1 cellular context compared by ENCODE assay signal in the genomic region with DNA sequence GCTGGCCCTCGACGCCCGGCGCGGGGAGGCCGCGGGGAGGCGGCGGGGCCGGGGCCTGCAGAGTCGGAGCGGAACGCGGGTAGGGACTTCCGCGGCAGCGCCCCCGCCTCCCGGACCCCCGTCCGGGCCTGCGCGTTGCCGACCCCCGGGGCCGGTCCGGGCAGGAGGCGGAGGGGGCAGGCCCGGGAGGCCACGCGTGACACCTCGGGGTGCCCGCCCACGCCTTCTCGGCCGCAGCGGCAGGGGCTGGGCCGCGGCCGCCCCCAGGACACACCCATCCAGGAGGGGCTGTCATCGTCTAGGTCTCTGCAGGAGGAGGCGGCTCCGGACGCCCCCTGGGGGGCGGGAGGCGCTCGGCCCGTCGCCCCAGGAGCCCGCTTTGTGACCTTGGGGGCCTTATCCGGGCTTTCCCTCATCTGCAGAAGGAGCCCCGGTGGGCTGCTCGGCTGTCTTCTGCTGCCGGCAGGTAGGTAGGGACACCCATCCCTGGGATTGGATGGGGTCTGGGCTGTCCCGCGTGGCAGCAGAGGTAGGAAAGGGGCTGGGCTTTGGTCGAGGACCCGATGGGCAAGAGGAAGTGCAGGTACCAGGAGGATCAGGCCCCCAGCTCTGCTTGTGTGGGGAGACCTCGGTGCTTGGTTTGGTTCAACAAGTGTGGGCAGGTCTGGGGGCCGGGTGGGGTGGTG.
TF ChIP-seq lines count a peak whose summit lies in the region.

No MANE protein-coding gene starts in this region.

TF ChIP-seq in GM12878, 131 proteins besides CTCF, POLR2A, EP300 and RAD21 (continued from another document and continues in another):
- TF ChIP-seq, protein P1, sequence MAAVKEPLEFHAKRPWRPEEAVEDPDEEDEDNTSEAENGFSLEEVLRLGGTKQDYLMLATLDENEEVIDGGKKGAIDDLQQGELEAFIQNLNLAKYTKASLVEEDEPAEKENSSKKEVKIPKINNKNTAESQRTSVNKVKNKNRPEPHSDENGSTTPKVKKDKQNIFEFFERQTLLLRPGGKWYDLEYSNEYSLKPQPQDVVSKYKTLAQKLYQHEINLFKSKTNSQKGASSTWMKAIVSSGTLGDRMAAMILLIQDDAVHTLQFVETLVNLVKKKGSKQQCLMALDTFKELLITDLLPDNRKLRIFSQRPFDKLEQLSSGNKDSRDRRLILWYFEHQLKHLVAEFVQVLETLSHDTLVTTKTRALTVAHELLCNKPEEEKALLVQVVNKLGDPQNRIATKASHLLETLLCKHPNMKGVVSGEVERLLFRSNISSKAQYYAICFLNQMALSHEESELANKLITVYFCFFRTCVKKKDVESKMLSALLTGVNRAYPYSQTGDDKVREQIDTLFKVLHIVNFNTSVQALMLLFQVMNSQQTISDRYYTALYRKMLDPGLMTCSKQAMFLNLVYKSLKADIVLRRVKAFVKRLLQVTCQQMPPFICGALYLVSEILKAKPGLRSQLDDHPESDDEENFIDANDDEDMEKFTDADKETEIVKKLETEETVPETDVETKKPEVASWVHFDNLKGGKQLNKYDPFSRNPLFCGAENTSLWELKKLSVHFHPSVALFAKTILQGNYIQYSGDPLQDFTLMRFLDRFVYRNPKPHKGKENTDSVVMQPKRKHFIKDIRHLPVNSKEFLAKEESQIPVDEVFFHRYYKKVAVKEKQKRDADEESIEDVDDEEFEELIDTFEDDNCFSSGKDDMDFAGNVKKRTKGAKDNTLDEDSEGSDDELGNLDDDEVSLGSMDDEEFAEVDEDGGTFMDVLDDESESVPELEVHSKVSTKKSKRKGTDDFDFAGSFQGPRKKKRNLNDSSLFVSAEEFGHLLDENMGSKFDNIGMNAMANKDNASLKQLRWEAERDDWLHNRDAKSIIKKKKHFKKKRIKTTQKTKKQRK (IDR thresholded peaks at IDR 0.05; ENCODE audit: low read depth, low read length): no peak
- TF ChIP-seq CBX5 (IDR thresholded peaks at IDR 0.05; ENCODE audit: low read depth) (no peak), MXI1 (IDR thresholded peaks at IDR 0.05; ENCODE audit: low read depth, low read length) (peak; percentile 55; the same call in 1 of the 2 replicates), PAX5 (IDR thresholded peaks at IDR 0.05; ENCODE audit: borderline replicate concordance, low read depth, low read length) (peak; percentile 52; the same call in 1 of the 2 replicates), SMAD5 (IDR thresholded peaks at IDR 0.05; ENCODE audit: low read depth) (no peak), ZNF24 (IDR thresholded peaks at IDR 0.05) (no peak), KLF5 (IDR thresholded peaks at IDR 0.05; ENCODE audit: partially characterized antibody) (no peak), CHD4 (IDR thresholded peaks at IDR 0.05) (no peak), CHD1 (IDR thresholded peaks at IDR 0.05; ENCODE audit: low read depth, low read length) (no peak), YY1 (IDR thresholded peaks at IDR 0.05; ENCODE audit: low read depth, low read length) (0 out of 2 replicates have a peak, but pooled peaks have one; percentile 28), ZBTB33 (IDR thresholded peaks at IDR 0.05) (no peak), RCOR1 (conservative IDR thresholded peaks at IDR 0.05; ENCODE audit: low read depth, low read length) (no peak), BMI1 (IDR thresholded peaks at IDR 0.05; ENCODE audit: borderline replicate concordance) (no peak), IRF4 (IDR thresholded peaks at IDR 0.05; ENCODE audit: low read depth, low read length) (no peak), ESRRA (IDR thresholded peaks at IDR 0.05; ENCODE audit: low read length) (peak; percentile 53; the same call in 1 of the 2 replicates), RFX5 (IDR thresholded peaks at IDR 0.05; ENCODE audit: low read depth, low read length) (no peak), JUND (IDR thresholded peaks at IDR 0.05; ENCODE audit: low read depth, low read length) (no peak), NRF1 (conservative IDR thresholded peaks at IDR 0.05; ENCODE audit: low read depth, low read length) (no peak), ZNF687 (IDR thresholded peaks at IDR 0.05) (no peak), EGR1 (IDR thresholded peaks at IDR 0.05; ENCODE audit: borderline replicate concordance in 1 of 2, low read depth in 2 of 2, low read length in 2 of 2) (peak; percentile 46 to 93), NKRF (conservative IDR thresholded peaks at IDR 0.05) (peak; percentile 61), NBN (IDR thresholded peaks at IDR 0.05) (no peak), SP1 (IDR thresholded peaks at IDR 0.05; ENCODE audit: low read depth, low read length) (no peak), MTA3 (IDR thresholded peaks at IDR 0.05; ENCODE audit: borderline replicate concordance, low read length) (no peak), SIN3A (IDR thresholded peaks at IDR 0.05; ENCODE audit: low read depth, low read length) (peak; percentile 41; the same call in 1 of the 2 replicates), POLR2AphosphoS5 (IDR thresholded peaks at IDR 0.05; ENCODE audit: low read length) (no peak), NFXL1 (IDR thresholded peaks at IDR 0.05; ENCODE audit: borderline replicate concordance) (no peak), SMC3 (IDR thresholded peaks at IDR 0.05; ENCODE audit: borderline replicate concordance, low read length) (peak; percentile 36; the same call in 1 of the 2 replicates)
- TF ChIP-seq, protein P2, sequence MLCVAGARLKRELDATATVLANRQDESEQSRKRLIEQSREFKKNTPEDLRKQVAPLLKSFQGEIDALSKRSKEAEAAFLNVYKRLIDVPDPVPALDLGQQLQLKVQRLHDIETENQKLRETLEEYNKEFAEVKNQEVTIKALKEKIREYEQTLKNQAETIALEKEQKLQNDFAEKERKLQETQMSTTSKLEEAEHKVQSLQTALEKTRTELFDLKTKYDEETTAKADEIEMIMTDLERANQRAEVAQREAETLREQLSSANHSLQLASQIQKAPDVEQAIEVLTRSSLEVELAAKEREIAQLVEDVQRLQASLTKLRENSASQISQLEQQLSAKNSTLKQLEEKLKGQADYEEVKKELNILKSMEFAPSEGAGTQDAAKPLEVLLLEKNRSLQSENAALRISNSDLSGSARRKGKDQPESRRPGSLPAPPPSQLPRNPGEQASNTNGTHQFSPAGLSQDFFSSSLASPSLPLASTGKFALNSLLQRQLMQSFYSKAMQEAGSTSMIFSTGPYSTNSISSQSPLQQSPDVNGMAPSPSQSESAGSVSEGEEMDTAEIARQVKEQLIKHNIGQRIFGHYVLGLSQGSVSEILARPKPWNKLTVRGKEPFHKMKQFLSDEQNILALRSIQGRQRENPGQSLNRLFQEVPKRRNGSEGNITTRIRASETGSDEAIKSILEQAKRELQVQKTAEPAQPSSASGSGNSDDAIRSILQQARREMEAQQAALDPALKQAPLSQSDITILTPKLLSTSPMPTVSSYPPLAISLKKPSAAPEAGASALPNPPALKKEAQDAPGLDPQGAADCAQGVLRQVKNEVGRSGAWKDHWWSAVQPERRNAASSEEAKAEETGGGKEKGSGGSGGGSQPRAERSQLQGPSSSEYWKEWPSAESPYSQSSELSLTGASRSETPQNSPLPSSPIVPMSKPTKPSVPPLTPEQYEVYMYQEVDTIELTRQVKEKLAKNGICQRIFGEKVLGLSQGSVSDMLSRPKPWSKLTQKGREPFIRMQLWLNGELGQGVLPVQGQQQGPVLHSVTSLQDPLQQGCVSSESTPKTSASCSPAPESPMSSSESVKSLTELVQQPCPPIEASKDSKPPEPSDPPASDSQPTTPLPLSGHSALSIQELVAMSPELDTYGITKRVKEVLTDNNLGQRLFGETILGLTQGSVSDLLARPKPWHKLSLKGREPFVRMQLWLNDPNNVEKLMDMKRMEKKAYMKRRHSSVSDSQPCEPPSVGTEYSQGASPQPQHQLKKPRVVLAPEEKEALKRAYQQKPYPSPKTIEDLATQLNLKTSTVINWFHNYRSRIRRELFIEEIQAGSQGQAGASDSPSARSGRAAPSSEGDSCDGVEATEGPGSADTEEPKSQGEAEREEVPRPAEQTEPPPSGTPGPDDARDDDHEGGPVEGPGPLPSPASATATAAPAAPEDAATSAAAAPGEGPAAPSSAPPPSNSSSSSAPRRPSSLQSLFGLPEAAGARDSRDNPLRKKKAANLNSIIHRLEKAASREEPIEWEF (IDR thresholded peaks at IDR 0.05; ENCODE audit: insufficient replicate concordance, low read depth, low read length): no peak
- TF ChIP-seq, protein P3, sequence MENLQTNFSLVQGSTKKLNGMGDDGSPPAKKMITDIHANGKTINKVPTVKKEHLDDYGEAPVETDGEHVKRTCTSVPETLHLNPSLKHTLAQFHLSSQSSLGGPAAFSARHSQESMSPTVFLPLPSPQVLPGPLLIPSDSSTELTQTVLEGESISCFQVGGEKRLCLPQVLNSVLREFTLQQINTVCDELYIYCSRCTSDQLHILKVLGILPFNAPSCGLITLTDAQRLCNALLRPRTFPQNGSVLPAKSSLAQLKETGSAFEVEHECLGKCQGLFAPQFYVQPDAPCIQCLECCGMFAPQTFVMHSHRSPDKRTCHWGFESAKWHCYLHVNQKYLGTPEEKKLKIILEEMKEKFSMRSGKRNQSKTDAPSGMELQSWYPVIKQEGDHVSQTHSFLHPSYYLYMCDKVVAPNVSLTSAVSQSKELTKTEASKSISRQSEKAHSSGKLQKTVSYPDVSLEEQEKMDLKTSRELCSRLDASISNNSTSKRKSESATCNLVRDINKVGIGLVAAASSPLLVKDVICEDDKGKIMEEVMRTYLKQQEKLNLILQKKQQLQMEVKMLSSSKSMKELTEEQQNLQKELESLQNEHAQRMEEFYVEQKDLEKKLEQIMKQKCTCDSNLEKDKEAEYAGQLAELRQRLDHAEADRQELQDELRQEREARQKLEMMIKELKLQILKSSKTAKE (IDR thresholded peaks at IDR 0.05; ENCODE audit: low read depth, poor library complexity, severe bottlenecking): no peak
- TF ChIP-seq, protein P4, sequence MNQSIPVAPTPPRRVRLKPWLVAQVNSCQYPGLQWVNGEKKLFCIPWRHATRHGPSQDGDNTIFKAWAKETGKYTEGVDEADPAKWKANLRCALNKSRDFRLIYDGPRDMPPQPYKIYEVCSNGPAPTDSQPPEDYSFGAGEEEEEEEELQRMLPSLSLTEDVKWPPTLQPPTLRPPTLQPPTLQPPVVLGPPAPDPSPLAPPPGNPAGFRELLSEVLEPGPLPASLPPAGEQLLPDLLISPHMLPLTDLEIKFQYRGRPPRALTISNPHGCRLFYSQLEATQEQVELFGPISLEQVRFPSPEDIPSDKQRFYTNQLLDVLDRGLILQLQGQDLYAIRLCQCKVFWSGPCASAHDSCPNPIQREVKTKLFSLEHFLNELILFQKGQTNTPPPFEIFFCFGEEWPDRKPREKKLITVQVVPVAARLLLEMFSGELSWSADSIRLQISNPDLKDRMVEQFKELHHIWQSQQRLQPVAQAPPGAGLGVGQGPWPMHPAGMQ (IDR thresholded peaks at IDR 0.05; ENCODE audit: borderline replicate concordance): no peak
- TF ChIP-seq, protein P5, sequence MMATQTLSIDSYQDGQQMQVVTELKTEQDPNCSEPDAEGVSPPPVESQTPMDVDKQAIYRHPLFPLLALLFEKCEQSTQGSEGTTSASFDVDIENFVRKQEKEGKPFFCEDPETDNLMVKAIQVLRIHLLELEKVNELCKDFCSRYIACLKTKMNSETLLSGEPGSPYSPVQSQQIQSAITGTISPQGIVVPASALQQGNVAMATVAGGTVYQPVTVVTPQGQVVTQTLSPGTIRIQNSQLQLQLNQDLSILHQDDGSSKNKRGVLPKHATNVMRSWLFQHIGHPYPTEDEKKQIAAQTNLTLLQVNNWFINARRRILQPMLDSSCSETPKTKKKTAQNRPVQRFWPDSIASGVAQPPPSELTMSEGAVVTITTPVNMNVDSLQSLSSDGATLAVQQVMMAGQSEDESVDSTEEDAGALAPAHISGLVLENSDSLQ (IDR thresholded peaks at IDR 0.05): no peak
